ENCODE assay signal across 3 cellular contexts in the genomic region with DNA sequence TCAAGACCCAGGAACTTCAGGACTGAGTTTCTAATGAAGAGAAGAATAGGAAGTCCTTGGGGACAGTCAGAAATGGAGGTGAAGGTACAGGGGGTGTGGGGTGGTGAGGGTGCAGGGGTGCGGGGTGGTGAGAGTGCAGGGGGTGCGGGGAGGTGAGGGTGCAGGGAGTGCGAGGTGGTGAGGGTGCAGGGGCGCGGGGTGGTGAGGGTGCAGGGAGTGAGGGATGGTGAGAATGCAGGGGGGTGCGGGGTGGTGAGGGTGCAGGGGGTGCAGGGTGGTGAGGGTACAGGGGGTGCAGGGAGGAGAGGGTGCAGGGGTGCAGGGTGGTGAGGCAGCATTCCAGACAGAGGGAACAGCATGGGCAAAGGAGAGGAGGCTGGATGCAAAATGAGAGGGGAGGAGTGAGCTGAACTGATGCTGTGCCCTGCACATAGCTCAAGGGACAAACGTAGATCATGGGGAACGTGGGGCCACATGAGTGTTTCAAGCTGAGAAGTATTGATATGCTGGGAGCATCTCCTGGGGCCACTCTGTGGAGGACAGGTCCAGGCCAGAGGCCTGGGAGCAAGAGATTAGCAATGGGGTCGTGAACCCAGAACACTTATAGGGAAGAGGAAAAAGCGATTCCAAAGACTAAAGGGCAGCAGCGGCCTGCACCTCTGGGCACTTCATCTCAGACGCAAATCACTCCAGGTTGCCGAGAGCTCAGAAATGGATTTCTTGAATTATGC.
A peak's percentile ranks its signal among the peaks of the same experiment; 100 is the strongest.
TF ChIP-seq lines count a peak whose summit lies in the region.

No MANE protein-coding gene starts in this region.

TF ChIP-seq in A549, 52 proteins besides CTCF, POLR2A, EP300 and RAD21:
- no peak for TF ChIP-seq HDAC2 (IDR thresholded peaks at IDR 0.05)
- TF ChIP-seq RARB (CRISPR knock-in tag; IDR thresholded peaks at IDR 0.05): no peak
TF ChIP-seq in A549: peak in this region for 0.

TF ChIP-seq in WTC11, 78 proteins besides CTCF, POLR2A, EP300 and RAD21:
- TF ChIP-seq, protein P1, sequence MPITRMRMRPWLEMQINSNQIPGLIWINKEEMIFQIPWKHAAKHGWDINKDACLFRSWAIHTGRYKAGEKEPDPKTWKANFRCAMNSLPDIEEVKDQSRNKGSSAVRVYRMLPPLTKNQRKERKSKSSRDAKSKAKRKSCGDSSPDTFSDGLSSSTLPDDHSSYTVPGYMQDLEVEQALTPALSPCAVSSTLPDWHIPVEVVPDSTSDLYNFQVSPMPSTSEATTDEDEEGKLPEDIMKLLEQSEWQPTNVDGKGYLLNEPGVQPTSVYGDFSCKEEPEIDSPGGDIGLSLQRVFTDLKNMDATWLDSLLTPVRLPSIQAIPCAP (CRISPR knock-in tag; IDR thresholded peaks at IDR 0.05): no peak
- TF ChIP-seq, protein P2, sequence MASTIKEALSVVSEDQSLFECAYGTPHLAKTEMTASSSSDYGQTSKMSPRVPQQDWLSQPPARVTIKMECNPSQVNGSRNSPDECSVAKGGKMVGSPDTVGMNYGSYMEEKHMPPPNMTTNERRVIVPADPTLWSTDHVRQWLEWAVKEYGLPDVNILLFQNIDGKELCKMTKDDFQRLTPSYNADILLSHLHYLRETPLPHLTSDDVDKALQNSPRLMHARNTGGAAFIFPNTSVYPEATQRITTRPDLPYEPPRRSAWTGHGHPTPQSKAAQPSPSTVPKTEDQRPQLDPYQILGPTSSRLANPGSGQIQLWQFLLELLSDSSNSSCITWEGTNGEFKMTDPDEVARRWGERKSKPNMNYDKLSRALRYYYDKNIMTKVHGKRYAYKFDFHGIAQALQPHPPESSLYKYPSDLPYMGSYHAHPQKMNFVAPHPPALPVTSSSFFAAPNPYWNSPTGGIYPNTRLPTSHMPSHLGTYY (CRISPR knock-in tag; IDR thresholded peaks at IDR 0.05): 0 out of 2 replicates have a peak, but pooled peaks have one; percentile 29
- no peak for TF ChIP-seq NFATC4 (CRISPR knock-in tag; IDR thresholded peaks at IDR 0.05)
- no peak for TF ChIP-seq ZNF416 (CRISPR knock-in tag; IDR thresholded peaks at IDR 0.05)
- TF ChIP-seq, protein P3, sequence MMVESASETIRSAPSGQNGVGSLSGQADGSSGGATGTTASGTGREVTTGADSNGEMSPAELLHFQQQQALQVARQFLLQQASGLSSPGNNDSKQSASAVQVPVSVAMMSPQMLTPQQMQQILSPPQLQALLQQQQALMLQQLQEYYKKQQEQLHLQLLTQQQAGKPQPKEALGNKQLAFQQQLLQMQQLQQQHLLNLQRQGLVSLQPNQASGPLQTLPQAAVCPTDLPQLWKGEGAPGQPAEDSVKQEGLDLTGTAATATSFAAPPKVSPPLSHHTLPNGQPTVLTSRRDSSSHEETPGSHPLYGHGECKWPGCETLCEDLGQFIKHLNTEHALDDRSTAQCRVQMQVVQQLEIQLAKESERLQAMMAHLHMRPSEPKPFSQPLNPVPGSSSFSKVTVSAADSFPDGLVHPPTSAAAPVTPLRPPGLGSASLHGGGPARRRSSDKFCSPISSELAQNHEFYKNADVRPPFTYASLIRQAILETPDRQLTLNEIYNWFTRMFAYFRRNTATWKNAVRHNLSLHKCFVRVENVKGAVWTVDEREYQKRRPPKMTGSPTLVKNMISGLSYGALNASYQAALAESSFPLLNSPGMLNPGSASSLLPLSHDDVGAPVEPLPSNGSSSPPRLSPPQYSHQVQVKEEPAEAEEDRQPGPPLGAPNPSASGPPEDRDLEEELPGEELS (CRISPR knock-in tag; IDR thresholded peaks at IDR 0.05): no peak

TF ChIP-seq in HepG2, 621 proteins besides CTCF, POLR2A, EP300 and RAD21:
- TF ChIP-seq ZSCAN25 (CRISPR knock-in tag; IDR thresholded peaks at IDR 0.05): peak; percentile 83; the same call in 1 of the 2 replicates
- TF ChIP-seq ZMYM3 (CRISPR knock-in tag; IDR thresholded peaks at IDR 0.05): no peak
- TF ChIP-seq ZSCAN22 (CRISPR knock-in tag; IDR thresholded peaks at IDR 0.05): no peak
- TF ChIP-seq KDM5B (CRISPR knock-in tag; IDR thresholded peaks at IDR 0.05; ENCODE audit: borderline replicate concordance): no peak
- TF ChIP-seq, protein P4, sequence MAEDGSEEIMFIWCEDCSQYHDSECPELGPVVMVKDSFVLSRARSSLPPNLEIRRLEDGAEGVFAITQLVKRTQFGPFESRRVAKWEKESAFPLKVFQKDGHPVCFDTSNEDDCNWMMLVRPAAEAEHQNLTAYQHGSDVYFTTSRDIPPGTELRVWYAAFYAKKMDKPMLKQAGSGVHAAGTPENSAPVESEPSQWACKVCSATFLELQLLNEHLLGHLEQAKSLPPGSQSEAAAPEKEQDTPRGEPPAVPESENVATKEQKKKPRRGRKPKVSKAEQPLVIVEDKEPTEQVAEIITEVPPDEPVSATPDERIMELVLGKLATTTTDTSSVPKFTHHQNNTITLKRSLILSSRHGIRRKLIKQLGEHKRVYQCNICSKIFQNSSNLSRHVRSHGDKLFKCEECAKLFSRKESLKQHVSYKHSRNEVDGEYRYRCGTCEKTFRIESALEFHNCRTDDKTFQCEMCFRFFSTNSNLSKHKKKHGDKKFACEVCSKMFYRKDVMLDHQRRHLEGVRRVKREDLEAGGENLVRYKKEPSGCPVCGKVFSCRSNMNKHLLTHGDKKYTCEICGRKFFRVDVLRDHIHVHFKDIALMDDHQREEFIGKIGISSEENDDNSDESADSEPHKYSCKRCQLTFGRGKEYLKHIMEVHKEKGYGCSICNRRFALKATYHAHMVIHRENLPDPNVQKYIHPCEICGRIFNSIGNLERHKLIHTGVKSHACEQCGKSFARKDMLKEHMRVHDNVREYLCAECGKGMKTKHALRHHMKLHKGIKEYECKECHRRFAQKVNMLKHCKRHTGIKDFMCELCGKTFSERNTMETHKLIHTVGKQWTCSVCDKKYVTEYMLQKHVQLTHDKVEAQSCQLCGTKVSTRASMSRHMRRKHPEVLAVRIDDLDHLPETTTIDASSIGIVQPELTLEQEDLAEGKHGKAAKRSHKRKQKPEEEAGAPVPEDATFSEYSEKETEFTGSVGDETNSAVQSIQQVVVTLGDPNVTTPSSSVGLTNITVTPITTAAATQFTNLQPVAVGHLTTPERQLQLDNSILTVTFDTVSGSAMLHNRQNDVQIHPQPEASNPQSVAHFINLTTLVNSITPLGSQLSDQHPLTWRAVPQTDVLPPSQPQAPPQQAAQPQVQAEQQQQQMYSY (CRISPR knock-in tag; IDR thresholded peaks at IDR 0.05): no peak
- TF ChIP-seq HNF4A (CRISPR knock-in tag; IDR thresholded peaks at IDR 0.05): 0 out of 2 replicates have a peak, but pooled peaks have one; percentile 13
- TF ChIP-seq ESRRA (CRISPR knock-in tag; IDR thresholded peaks at IDR 0.05; ENCODE audit: low read depth): no peak
